In genomic region chr1:11320153-11320936, GRCh38 we compare ENCODE assay signal across 8 cellular contexts. TPM values are rescaled to one million over a fixed set of nuclear protein-coding genes. Genes with fewer than 3 reads are reported as not detected.
DNase-seq lines count a peak whose midpoint lies in the region; ATAC-seq and TF ChIP-seq lines count a peak whose summit lies in the region.

No MANE protein-coding gene starts in this region.

- in situ Hi-C loops in mammary epithelial cell (cut with MboI; ENCODE audit: low sequenced_read_pairs in 2 of 2): no loop called here

- no peak overlapping the region for H3K9ac ChIP-seq in mammary epithelial cell (ENCODE audit: insufficient read depth, low read length)
- no peak overlapping the region for H3K9ac ChIP-seq in neuronal stem cell (ENCODE audit: low read depth, low read length, poor library complexity)

- ATAC-seq in T-helper 17 cell (peak; percentile 27), HG03565 (IDR thresholded peaks at IDR 0.05; ENCODE audit: unreplicated experiment) (no peak)

- H3K4me3 ChIP-seq in mammary epithelial cell (replicated peaks in 1 of 3; ENCODE audit: insufficient read depth in 1 of 3, low read depth in 2 of 3, low read length in 3 of 3) (no peak overlapping the region), neuronal stem cell (ENCODE audit: low read length in 2 of 2) (no peak overlapping the region)

- H2BK12ac ChIP-seq in neuronal stem cell (ENCODE audit: low read length): no peak overlapping the region

- H3K27ac ChIP-seq in mammary epithelial cell (ENCODE audit: insufficient read depth, low read depth, low read length) (no peak overlapping the region), neuronal stem cell (replicated peaks; ENCODE audit: low read length) (no peak overlapping the region)

- H3K36me3 ChIP-seq in mammary epithelial cell (ENCODE audit: insufficient read depth, low read length) (no peaks in the 10 kb centered on the region), neuronal stem cell (replicated peaks in 1 of 2; ENCODE audit: control insufficient read depth in 2 of 2, insufficient read depth in 2 of 2, low read length in 2 of 2) (no peaks in the 10 kb centered on the region)

- H3K9me3 ChIP-seq in T-helper 17 cell (ENCODE audit: control insufficient read depth, low read length, poor library complexity, severe bottlenecking): no peaks in the 10 kb centered on the region
- no peaks in the 10 kb centered on the region for H3K9me3 ChIP-seq in mammary epithelial cell (replicated peaks; ENCODE audit: insufficient read depth, low read length)
- no peaks in the 10 kb centered on the region for H3K9me3 ChIP-seq in neuronal stem cell (replicated peaks in 1 of 2; ENCODE audit: control insufficient read depth in 2 of 2, insufficient read depth in 1 of 2, low read depth in 1 of 2, low read length in 2 of 2)

- H3K27me3 ChIP-seq in mammary epithelial cell (ENCODE audit: insufficient read depth, low read length): no peaks in the 10 kb centered on the region
- peaks cover 0 to 21% (median 0%) of the 10 kb centered on the region in 3 experiments for H3K27me3 ChIP-seq in neuronal stem cell (ENCODE audit: control insufficient read depth in 3 of 3, insufficient read depth in 3 of 3, low read depth in 1 of 3, low read length in 3 of 3)

- 76% methylated on average over 3 of the region's 15 CpGs for WGBS in mammary epithelial cell (ENCODE audit: low coverage, missing lambda C conversion rate)
- WGBS in neuronal stem cell (ENCODE audit: extremely low coverage in 2 of 2, insufficient read length in 2 of 2, insufficient replicate concordance in 1 of 2), 2 donors: no CpG with 5 or more reads among the region's 15 CpGs

- DNase-seq in NK-92 treated with Interleukin-12 subunit alpha and Interleukin-12 subunit beta, amount 100 ng/mL, for 24 hours (lab: John Stamatoyannopoulos, UW): peak; percentile 29
- DNase-seq in NK-92 (lab: John Stamatoyannopoulos, UW; ENCODE audit: unreplicated experiment) (no peak), T-helper 17 cell (peak in 1 of 3 donors; percentile 34), mammary epithelial cell (no peak), neuronal stem cell (ENCODE audit: low spot score) (no peak), dedifferentiated amniotic fluid mesenchymal stem cell (ENCODE audit: extremely low spot score) (no peak), GM03348 (ENCODE audit: low spot score) (no peak)

- peak; percentile 34 to 51 for TF ChIP-seq CTCF in mammary epithelial cell (conservative IDR thresholded peaks at IDR 0.05 in 1 of 2, IDR thresholded peaks at IDR 0.05 in 1 of 2; ENCODE audit: extremely low read depth in 1 of 2, insufficient read depth in 1 of 2, low read depth in 1 of 2, low read length in 2 of 2)

- H4K20me1 ChIP-seq in mammary epithelial cell (ENCODE audit: insufficient read depth, low read length): no peaks in the 10 kb centered on the region

- peaks cover 10% of the 10 kb centered on the region for H3K27me3 Mint-ChIP-seq in T-helper 17 cell

- no peak overlapping the region for H3K14ac ChIP-seq in neuronal stem cell (ENCODE audit: low read length)

- no peaks in the 10 kb centered on the region for H3K79me2 ChIP-seq in mammary epithelial cell (ENCODE audit: insufficient read depth, low read length)

- peak overlapping the region; percentile 53 for H2BK120ac ChIP-seq in neuronal stem cell (ENCODE audit: low read depth, low read length)

- H3K27ac Mint-ChIP-seq in T-helper 17 cell: peak overlapping the region; percentile 41

- no peak overlapping the region for H3K4ac ChIP-seq in neuronal stem cell (ENCODE audit: low read length)

- H3K79me1 ChIP-seq in neuronal stem cell (ENCODE audit: low read depth, low read length): no peaks in the 10 kb centered on the region

- dilution Hi-C loops in mammary epithelial cell (cut with HindIII; ENCODE audit: low sequenced_read_pairs): no loop called here

- H2BK15ac ChIP-seq in neuronal stem cell (ENCODE audit: low read length): no peak overlapping the region

- H3K4me1 ChIP-seq in mammary epithelial cell (ENCODE audit: insufficient read depth, low read length): peaks cover 18% of the 10 kb centered on the region
- peaks cover 7 to 20% of the 10 kb centered on the region in 2 donors for H3K4me1 ChIP-seq in neuronal stem cell (ENCODE audit: control insufficient read depth in 2 of 2, insufficient read depth in 1 of 2, low read depth in 1 of 2, low read length in 2 of 2)

- H3K18ac ChIP-seq in neuronal stem cell (ENCODE audit: low read length): peak overlapping the region; percentile 66

- H3K36me3 Mint-ChIP-seq in T-helper 17 cell (ENCODE audit: low read depth): no peaks in the 10 kb centered on the region

- peak overlapping the region; percentile 37 for H3K23ac ChIP-seq in neuronal stem cell (ENCODE audit: low read depth, low read length, poor library complexity)

- H4K8ac ChIP-seq in neuronal stem cell (ENCODE audit: low read depth, low read length): no peak overlapping the region

- H2BK5ac ChIP-seq in neuronal stem cell (ENCODE audit: low read length): no peak overlapping the region

- H2AFZ ChIP-seq in mammary epithelial cell (ENCODE audit: low read depth, low read length) (no peak overlapping the region), neuronal stem cell (ENCODE audit: low read length) (no peak overlapping the region)

- H3K4me1 Mint-ChIP-seq in T-helper 17 cell: peaks cover 8% of the 10 kb centered on the region

- intact Hi-C loops in mammary epithelial cell (cut with micrococcal nuclease): loop anchor here (1.0 kb wide), 1 partner anchor 322 kb away; no protein-coding TSS in a partner anchor

- H3K4me2 ChIP-seq in mammary epithelial cell (ENCODE audit: insufficient read depth, low read depth, low read length): no peak overlapping the region
- no peak overlapping the region for H3K4me2 ChIP-seq in neuronal stem cell (ENCODE audit: insufficient read depth, low read length, poor library complexity, severe bottlenecking)

- CTCF ChIA-PET in mammary epithelial cell (lab: Charles Lee; ENCODE audit: low non-redundant PET): no interaction called here

- no TSS peak for BruUV-seq in mammary epithelial cell (replicated peaks; lab: Mats Ljungman, UMichigan)

- peak overlapping the region; percentile 72 for H2AK5ac ChIP-seq in neuronal stem cell (ENCODE audit: low read depth, low read length)

- H3K4me3 Mint-ChIP-seq in T-helper 17 cell: no peak overlapping the region

- no peak overlapping the region for H4K91ac ChIP-seq in neuronal stem cell (ENCODE audit: low read depth, low read length, poor library complexity)

RNA-seq across cellular contexts. Expression of gene UBIAD1, which starts 47.3 kb away (rescaled TPM):
- total RNA-seq in T-helper 17 cell (10 to 100 TPM; 19.1 to 25.3 TPM), mammary epithelial cell (10 to 100 TPM in 1 of 2 donors, 1 to 10 TPM in 1; 9.0 to 14.5 TPM)
- 16.5 TPM for polyA plus RNA-seq in mammary epithelial cell
- polyA minus RNA-seq in mammary epithelial cell: 27.1 TPM
- polyA plus RNA-seq in neuronal stem cell (2013, experiment 1 of 2): 12.6 TPM
- polyA plus RNA-seq in neuronal stem cell (2013, experiment 2 of 2): 12.6 TPM

RNA-seq across cellular contexts. Expression of gene MTOR, which starts 58.0 kb away (rescaled TPM):
- total RNA-seq in T-helper 17 cell (10 to 100 TPM; 47.3 to 50.0 TPM), mammary epithelial cell (10 to 100 TPM; 44.7 to 64.8 TPM)
- polyA plus RNA-seq in mammary epithelial cell: 32.7 TPM
- polyA minus RNA-seq in mammary epithelial cell: 137 TPM
- 18.5 TPM for polyA plus RNA-seq in neuronal stem cell (2013, experiment 1 of 2)
- 18.1 TPM for polyA plus RNA-seq in neuronal stem cell (2013, experiment 2 of 2)
